In genomic region chr1:63323866-63324778, GRCh38 we compare ENCODE assay signal across 9 cellular contexts. TPM values are rescaled to one million over a fixed set of nuclear protein-coding genes. Genes with fewer than 3 reads are reported as not detected.
DNase-seq lines count a peak whose midpoint lies in the region; ATAC-seq and TF ChIP-seq lines count a peak whose summit lies in the region.
"Had no signal": no experiment of that assay in that cellular context is flagged by ENCODE, and none has a peak within 500 bp of the region (broad histone marks: within the 10 kb centered on the region; RNA-seq: fewer than 3 reads in every experiment).

No MANE protein-coding gene starts in this region.

- ATAC-seq in stimulated activated naive B cell treated with anti-CD40 and anti-IgM and Interleukin-4, amounts not matched to agents 10 μg/mL and 1 μg/mL and 100 μg/mL, for 72 hours (replicated peaks) = no peak
- no peak for ATAC-seq in HG03175 (IDR thresholded peaks at IDR 0.05; ENCODE audit: unreplicated experiment)

- peak overlapping the region; percentile 58 for H2AFZ ChIP-seq in hepatocyte
- H2AFZ ChIP-seq: parathyroid adenoma had no signal

- H3K4me3 ChIP-seq in SJCRH30 (peak overlapping the region; percentile 83), hepatocyte (no peak overlapping the region)

- WGBS in hepatocyte (ENCODE audit: low lambda C conversion rate, missing lambda C conversion rate) = 2% methylated on average over 92 of the region's 114 CpGs

- peaks cover 17% of the 10 kb centered on the region for H3K36me3 Mint-ChIP-seq in activated CD4-positive, alpha-beta T cell treated with anti-CD3 and anti-CD28 coated beads, Interleukin-2, amount 10 ng/mL, durations not matched to agents 24 days and 14 days (ENCODE audit: low read depth)
- H3K36me3 Mint-ChIP-seq in stimulated activated naive B cell treated with anti-CD40 and anti-IgM and Interleukin-4, amounts not matched to agents 10 μg/mL and 1 μg/mL and 100 μg/mL, for 72 hours = peaks cover 20 to 24% of the 10 kb centered on the region in 2 donors

- no peaks in the 10 kb centered on the region; the same call in 1 of the 2 replicates for H3K27me3 ChIP-seq in SJCRH30
- peaks cover 97% of the 10 kb centered on the region for H3K27me3 ChIP-seq in hepatocyte

- intact Hi-C loops in activated CD4-positive, alpha-beta T cell treated with anti-CD3 and anti-CD28 coated beads, Interleukin-2, amount 10 ng/mL, durations not matched to agents 24 days and 14 days (cut with micrococcal nuclease) = loop anchor here (10.0 kb wide), 1 partner anchor 479 kb away; no protein-coding TSS in a partner anchor

- peak overlapping the region; percentile 69 for H3K4me3 Mint-ChIP-seq in activated CD4-positive, alpha-beta T cell treated with anti-CD3 and anti-CD28 coated beads, Interleukin-2, amount 10 ng/mL, durations not matched to agents 24 days and 14 days
- peak overlapping the region; percentile 79 to 83 for H3K4me3 Mint-ChIP-seq in stimulated activated naive B cell treated with anti-CD40 and anti-IgM and Interleukin-4, amounts not matched to agents 10 μg/mL and 1 μg/mL and 100 μg/mL, for 72 hours

- no peaks in the 10 kb centered on the region for H3K4me1 ChIP-seq in SJCRH30
- peaks cover 14% of the 10 kb centered on the region for H3K4me1 ChIP-seq in hepatocyte (ENCODE audit: insufficient read depth)
- H3K4me1 ChIP-seq: parathyroid adenoma had no signal

- peaks cover 33% of the 10 kb centered on the region for H3K4me1 Mint-ChIP-seq in activated CD4-positive, alpha-beta T cell treated with anti-CD3 and anti-CD28 coated beads, Interleukin-2, amount 10 ng/mL, durations not matched to agents 24 days and 14 days
- H3K4me1 Mint-ChIP-seq in stimulated activated naive B cell treated with anti-CD40 and anti-IgM and Interleukin-4, amounts not matched to agents 10 μg/mL and 1 μg/mL and 100 μg/mL, for 72 hours = peaks cover 20 to 46% of the 10 kb centered on the region in 2 donors

- H3K9me2 ChIP-seq in hepatocyte (replicated peaks; ENCODE audit: insufficient read depth) = no peaks in the 10 kb centered on the region

- H3K9me3 Mint-ChIP-seq in activated CD4-positive, alpha-beta T cell treated with anti-CD3 and anti-CD28 coated beads, Interleukin-2, amount 10 ng/mL, durations not matched to agents 24 days and 14 days = peaks cover 18% of the 10 kb centered on the region
- H3K9me3 Mint-ChIP-seq in stimulated activated naive B cell treated with anti-CD40 and anti-IgM and Interleukin-4, amounts not matched to agents 10 μg/mL and 1 μg/mL and 100 μg/mL, for 72 hours = peaks cover 8 to 18% of the 10 kb centered on the region in 2 donors

- peaks cover 72% of the 10 kb centered on the region for H3K27me3 Mint-ChIP-seq in activated CD4-positive, alpha-beta T cell treated with anti-CD3 and anti-CD28 coated beads, Interleukin-2, amount 10 ng/mL, durations not matched to agents 24 days and 14 days
- peaks cover 53 to 67% of the 10 kb centered on the region in 2 donors for H3K27me3 Mint-ChIP-seq in stimulated activated naive B cell treated with anti-CD40 and anti-IgM and Interleukin-4, amounts not matched to agents 10 μg/mL and 1 μg/mL and 100 μg/mL, for 72 hours

- peak; percentile 60 for DNase-seq in activated CD4-positive, alpha-beta T cell treated with anti-CD3 and anti-CD28 coated beads, Interleukin-2, amount 10 ng/mL, durations not matched to agents 24 days and 14 days
- no peak for DNase-seq in activated CD4-positive, alpha-beta T cell treated with anti-CD3 and anti-CD28 coated beads for 48 hours
- DNase-seq in SJCRH30 = no peak
- DNase-seq in hepatocyte (ENCODE audit: low spot score) = peak; percentile 12
- DNase-seq in stimulated activated naive B cell treated with anti-CD40 and anti-IgM and Interleukin-4, amounts not matched to agents 10 μg/mL and 1 μg/mL and 100 μg/mL, for 72 hours = no peak
- no peak for DNase-seq in SIG-M5 treated with dmso at 0.1 percent for 504 hours (lab: John Stamatoyannopoulos, UW; ENCODE audit: unreplicated experiment)
- no peak for DNase-seq in activated effector memory CD4-positive, alpha-beta T cell treated with Interleukin-2 at 50 U/mL for 16 hours

- no peak overlapping the region for H3K27ac ChIP-seq in SJCRH30
- H3K27ac ChIP-seq in hepatocyte = no peak overlapping the region
- H3K27ac ChIP-seq: parathyroid adenoma had no signal

- H3K9me3 ChIP-seq in SJCRH30 (replicated peaks) = no peaks in the 10 kb centered on the region; the same call in 1 of the 2 replicates
- no peaks in the 10 kb centered on the region for H3K9me3 ChIP-seq in hepatocyte (ENCODE audit: low read depth)

- peak overlapping the region; percentile 84 for H3K27ac Mint-ChIP-seq in activated CD4-positive, alpha-beta T cell treated with anti-CD3 and anti-CD28 coated beads, Interleukin-2, amount 10 ng/mL, durations not matched to agents 24 days and 14 days
- peak overlapping the region; percentile 93 for H3K27ac Mint-ChIP-seq in stimulated activated naive B cell treated with anti-CD40 and anti-IgM and Interleukin-4, amounts not matched to agents 10 μg/mL and 1 μg/mL and 100 μg/mL, for 72 hours

- no peak for TF ChIP-seq CTCF in hepatocyte (IDR thresholded peaks at IDR 0.05; ENCODE audit: poor library complexity)

- H3K4me2 ChIP-seq in hepatocyte = peak overlapping the region; percentile 96

- H3K79me2 ChIP-seq in hepatocyte = no peaks in the 10 kb centered on the region
- H3K79me2 ChIP-seq: parathyroid adenoma had no signal

- H4K20me1 ChIP-seq in hepatocyte (ENCODE audit: insufficient read depth, poor library complexity, severe bottlenecking) = no peaks in the 10 kb centered on the region

- no peaks in the 10 kb centered on the region for H3K36me3 ChIP-seq in SJCRH30
- no peaks in the 10 kb centered on the region for H3K36me3 ChIP-seq in hepatocyte (replicated peaks; ENCODE audit: insufficient read depth, low read depth)

RNA-seq across cellular contexts. Expression of gene FOXD3, which starts 1.8 kb away (rescaled TPM):
- total RNA-seq in activated CD4-positive, alpha-beta T cell treated with anti-CD3 and anti-CD28 coated beads, Interleukin-2, amount 10 ng/mL, durations not matched to agents 24 days and 14 days = not detected in 2 replicates
- 0.18 and 0.55 TPM in 2 replicates for total RNA-seq in SJCRH30 (2014; rRNA removed; shearing (Covaris generic))
- total RNA-seq in hepatocyte = not detected in 2 replicates
- not detected in 2 replicates for polyA plus RNA-seq in hepatocyte

RNA-seq across cellular contexts. Expression of gene ALG6, which starts 43.3 kb away (rescaled TPM):
- total RNA-seq in activated CD4-positive, alpha-beta T cell treated with anti-CD3 and anti-CD28 coated beads, Interleukin-2, amount 10 ng/mL, durations not matched to agents 24 days and 14 days = 24.5 and 27.7 TPM in 2 replicates
- 27.1 and 37.1 TPM in 2 replicates for total RNA-seq in SJCRH30 (2014; rRNA removed; shearing (Covaris generic))
- total RNA-seq in hepatocyte = 20.7 and 21.8 TPM in 2 replicates
- polyA plus RNA-seq in hepatocyte = 12.4 and 18.3 TPM in 2 replicates

Comparison
In these comparisons a context has a peak if more than half of its experiments do, and no peak if none do; other contexts are left out.
1. DNase-seq: peak in activated CD4-positive, alpha-beta T cell treated with anti-CD3 and anti-CD28 coated beads, Interleukin-2, amount 10 ng/mL, durations not matched to agents 24 days and 14 days (single experiment) and hepatocyte (single experiment); none in activated CD4-positive, alpha-beta T cell treated with anti-CD3 and anti-CD28 coated beads for 48 hours (single experiment), SJCRH30 (0 of 2), stimulated activated naive B cell treated with anti-CD40 and anti-IgM and Interleukin-4, amounts not matched to agents 10 μg/mL and 1 μg/mL and 100 μg/mL, for 72 hours (single experiment), SIG-M5 treated with dmso at 0.1 percent for 504 hours (single experiment) and activated effector memory CD4-positive, alpha-beta T cell treated with Interleukin-2 at 50 U/mL for 16 hours (single experiment).